15 cellular contexts compared by ENCODE assay signal in genomic region chr20:9015984-9016324, GRCh38. TPM values are rescaled to one million over a fixed set of nuclear protein-coding genes. Genes with fewer than 3 reads are reported as not detected.
DNase-seq lines count a peak whose midpoint lies in the region; ATAC-seq and TF ChIP-seq lines count a peak whose summit lies in the region.
"Had no signal": no experiment of that assay in that cellular context is flagged by ENCODE, and none has a peak within 500 bp of the region (broad histone marks: within the 10 kb centered on the region; RNA-seq: fewer than 3 reads in every experiment).

No MANE protein-coding gene starts in this region.

- in situ Hi-C loops in KBM-7 (cut with MboI; ENCODE audit: low pct_unique_long_range_greater_than_20kb, low sequenced_read_pairs) = no loop called here

- no peak overlapping the region for H3K27ac Mint-ChIP-seq in stimulated activated memory B cell treated with anti-CD40 and anti-IgM and Interleukin-4, amounts not matched to agents 10 μg/mL and 1 μg/mL and 100 μg/mL, for 72 hours
- H3K27ac Mint-ChIP-seq: stimulated activated effector memory CD8-positive, alpha-beta T cell treated with anti-CD3 and anti-CD28 coated beads, Interleukin-12 subunit alpha, Interleukin-12 subunit beta, amount 100 ng/mL, for 72 hours had no signal

- H3K27me3 ChIP-seq in HUES6 (ENCODE audit: control insufficient read depth, insufficient read depth, low read length) (no peaks in the 10 kb centered on the region), kidney epithelial cell (ENCODE audit: control insufficient read depth, insufficient read depth, low read length) (no peaks in the 10 kb centered on the region)
- H3K27me3 ChIP-seq: BLaER1 had no signal

- no peak for ATAC-seq in GM21367 (IDR thresholded peaks at IDR 0.05; ENCODE audit: unreplicated experiment)
- ATAC-seq in stimulated activated memory B cell treated with anti-CD40 and anti-IgM and Interleukin-4, amounts not matched to agents 10 μg/mL and 1 μg/mL and 100 μg/mL, for 72 hours = no peak
- ATAC-seq: stimulated activated effector memory CD8-positive, alpha-beta T cell treated with anti-CD3 and anti-CD28 coated beads, Interleukin-12 subunit alpha, Interleukin-12 subunit beta, amount 100 ng/mL, for 72 hours had no signal

- H3K36me3 Mint-ChIP-seq in stimulated activated memory B cell treated with anti-CD40 and anti-IgM and Interleukin-4, amounts not matched to agents 10 μg/mL and 1 μg/mL and 100 μg/mL, for 72 hours = no peaks in the 10 kb centered on the region
- H3K36me3 Mint-ChIP-seq: stimulated activated effector memory CD8-positive, alpha-beta T cell treated with anti-CD3 and anti-CD28 coated beads, Interleukin-12 subunit alpha, Interleukin-12 subunit beta, amount 100 ng/mL, for 72 hours had no signal

- H3K4me3 ChIP-seq in AG09309 (ENCODE audit: control insufficient read depth, low read depth, low read length) (no peak overlapping the region), HUES6 (ENCODE audit: low read depth, low read length) (no peak overlapping the region), kidney epithelial cell (ENCODE audit: low read depth, low read length) (no peak overlapping the region)
- H3K4me3 ChIP-seq: BLaER1 had no signal

- H3K4me1 Mint-ChIP-seq in stimulated activated memory B cell treated with anti-CD40 and anti-IgM and Interleukin-4, amounts not matched to agents 10 μg/mL and 1 μg/mL and 100 μg/mL, for 72 hours = no peaks in the 10 kb centered on the region
- H3K4me1 Mint-ChIP-seq: stimulated activated effector memory CD8-positive, alpha-beta T cell treated with anti-CD3 and anti-CD28 coated beads, Interleukin-12 subunit alpha, Interleukin-12 subunit beta, amount 100 ng/mL, for 72 hours had no signal

- TF ChIP-seq CTCF in AG09309 (IDR thresholded peaks at IDR 0.05; ENCODE audit: control insufficient read depth, insufficient read depth, low read depth, low read length, missing control alignments) (no peak), kidney epithelial cell (IDR thresholded peaks at IDR 0.05; ENCODE audit: insufficient read depth, low read length, poor library complexity, severe bottlenecking) (no peak)

- H3K4me3 Mint-ChIP-seq in stimulated activated memory B cell treated with anti-CD40 and anti-IgM and Interleukin-4, amounts not matched to agents 10 μg/mL and 1 μg/mL and 100 μg/mL, for 72 hours = no peak overlapping the region
- H3K4me3 Mint-ChIP-seq: stimulated activated effector memory CD8-positive, alpha-beta T cell treated with anti-CD3 and anti-CD28 coated beads, Interleukin-12 subunit alpha, Interleukin-12 subunit beta, amount 100 ng/mL, for 72 hours had no signal

- DNase-seq in AG09309 (ENCODE audit: low read depth) (peak; percentile 56), astrocyte of the hippocampus (ENCODE audit: low read depth, low spot score) (peak; percentile 69), kidney epithelial cell (ENCODE audit: low read depth) (peak; percentile 57), NCI-H1694 treated with DMSO at 0.1 percent for 48 hours (lab: John Stamatoyannopoulos, UW) (no peak), KBM-7 (no peak)
- DNase-seq: activated naive CD4-positive, alpha-beta T cell treated with Interleukin-2 at 50 U/mL for 16 hours; NCI-H1092; NCI-H526; stimulated activated CD4-positive, alpha-beta T cell treated with anti-CD3 and anti-CD28 coated beads, Interleukin-4, amount 100 ng/mL, for 1 hour had no signal

- H3K9me3 Mint-ChIP-seq in stimulated activated memory B cell treated with anti-CD40 and anti-IgM and Interleukin-4, amounts not matched to agents 10 μg/mL and 1 μg/mL and 100 μg/mL, for 72 hours = peaks cover 3% of the 10 kb centered on the region

- H3K36me3 ChIP-seq in HUES6 (ENCODE audit: control insufficient read depth, insufficient read depth, low read length) (no peaks in the 10 kb centered on the region), kidney epithelial cell (ENCODE audit: control insufficient read depth, insufficient read depth, low read length) (no peaks in the 10 kb centered on the region)
- H3K36me3 ChIP-seq: BLaER1 had no signal

- H3K27me3 Mint-ChIP-seq in stimulated activated memory B cell treated with anti-CD40 and anti-IgM and Interleukin-4, amounts not matched to agents 10 μg/mL and 1 μg/mL and 100 μg/mL, for 72 hours = no peaks in the 10 kb centered on the region

- no peak overlapping the region for H3K9ac ChIP-seq in HUES6 (ENCODE audit: low read length)
- H3K9ac ChIP-seq: BLaER1 had no signal

- H3K9me3 ChIP-seq in HUES6 (ENCODE audit: control insufficient read depth, insufficient read depth, low read depth, low read length) = 0 out of 2 replicates have a peak, but pooled peaks cover 2% of the 10 kb centered on the region
- H3K9me3 ChIP-seq: BLaER1 had no signal

- peaks cover 11% of the 10 kb centered on the region; the same call in 1 of the 2 replicates for H3K4me1 ChIP-seq in HUES6 (ENCODE audit: control insufficient read depth, insufficient read depth, low read length)

- peak overlapping the region; percentile 76; the same call in 1 of the 2 replicates for H3K27ac ChIP-seq in HUES6 (ENCODE audit: low read depth, low read length)
- H3K27ac ChIP-seq: BLaER1, epithelial cell of prostate had no signal

RNA-seq across cellular contexts. Expression of gene PLCB4, which starts 52.9 kb away (rescaled TPM):
- total RNA-seq in kidney epithelial cell = 7.9 and 19.9 TPM in 2 replicates

Comparison
In these comparisons a context has a peak if more than half of its experiments do, and no peak if none do; other contexts are left out.
1. DNase-seq: peak in AG09309 (single experiment), astrocyte of the hippocampus (single experiment) and kidney epithelial cell (single experiment); none in NCI-H1694 treated with DMSO at 0.1 percent for 48 hours (single experiment) and KBM-7 (single experiment).